8 cellular contexts compared by ENCODE assay signal in genomic region chr19:795691-796581, GRCh38. TPM values are rescaled to one million over a fixed set of nuclear protein-coding genes. Genes with fewer than 3 reads are reported as not detected.
DNase-seq lines count a peak whose midpoint lies in the region; ATAC-seq and TF ChIP-seq lines count a peak whose summit lies in the region.

No MANE protein-coding gene starts in this region.

- H3K4me2 ChIP-seq in SK-N-SH = peak overlapping the region; percentile 82

- TF ChIP-seq EP300 in SK-N-SH (IDR thresholded peaks at IDR 0.05; ENCODE audit: borderline replicate concordance in 1 of 2, low read depth in 1 of 2, low read length in 1 of 2) = no peak

- H3K27ac Mint-ChIP-seq in activated naive CD8-positive, alpha-beta T cell treated with anti-CD3 and anti-CD28 coated beads for 36 hours = no peak overlapping the region
- H3K27ac Mint-ChIP-seq in stimulated activated naive CD8-positive, alpha-beta T cell treated with anti-CD3 and anti-CD28 coated beads, Interleukin-15, amount 100 ng/mL, for 72 hours = no peak overlapping the region

- DNase-seq in SK-N-SH = no peak
- no peak for DNase-seq in activated naive CD8-positive, alpha-beta T cell treated with anti-CD3 and anti-CD28 coated beads for 36 hours
- no peak for DNase-seq in kidney epithelial cell (ENCODE audit: low read depth)
- DNase-seq in stimulated activated naive CD8-positive, alpha-beta T cell treated with anti-CD3 and anti-CD28 coated beads, Interleukin-15, amount 100 ng/mL, for 72 hours = no peak
- DNase-seq in AG20443 (ENCODE audit: low spot score) = no peak
- no peak for DNase-seq in NCI-H2081 (lab: John Stamatoyannopoulos, UW)
- DNase-seq in HuH-7.5 (ENCODE audit: low spot score) = no peak

- H3K27me3 Mint-ChIP-seq in activated naive CD8-positive, alpha-beta T cell treated with anti-CD3 and anti-CD28 coated beads for 36 hours = peaks cover 4% of the 10 kb centered on the region
- H3K27me3 Mint-ChIP-seq in stimulated activated naive CD8-positive, alpha-beta T cell treated with anti-CD3 and anti-CD28 coated beads, Interleukin-15, amount 100 ng/mL, for 72 hours = no peaks in the 10 kb centered on the region

- TF ChIP-seq RAD21 in SK-N-SH (IDR thresholded peaks at IDR 0.05; ENCODE audit: low read length) = no peak

- peaks cover 31% of the 10 kb centered on the region for H4K20me1 ChIP-seq in SK-N-SH (ENCODE audit: insufficient read depth)

- peaks cover 4% of the 10 kb centered on the region for H3F3A ChIP-seq in SK-N-SH (replicated peaks; ENCODE audit: insufficient read depth)

- no peaks in the 10 kb centered on the region for H3K9me2 ChIP-seq in SK-N-SH

- ATAC-seq in SK-N-SH treated with all-trans-retinoic acid at 6 μM for 48 hours = no peak
- ATAC-seq in stimulated activated naive CD8-positive, alpha-beta T cell treated with anti-CD3 and anti-CD28 coated beads, Interleukin-15, amount 100 ng/mL, for 72 hours = no peak

- TF ChIP-seq CTCF in SK-N-SH (IDR thresholded peaks at IDR 0.05) (no peak), kidney epithelial cell (IDR thresholded peaks at IDR 0.05; ENCODE audit: insufficient read depth, low read length, poor library complexity, severe bottlenecking) (no peak)

- peaks cover 14% of the 10 kb centered on the region for H3K4me1 Mint-ChIP-seq in activated naive CD8-positive, alpha-beta T cell treated with anti-CD3 and anti-CD28 coated beads for 36 hours
- H3K4me1 Mint-ChIP-seq in stimulated activated naive CD8-positive, alpha-beta T cell treated with anti-CD3 and anti-CD28 coated beads, Interleukin-15, amount 100 ng/mL, for 72 hours = peaks cover 27% of the 10 kb centered on the region

- WGBS in SK-N-SH (ENCODE audit: low lambda C conversion rate) = 89% methylated on average over 15 of the region's 39 CpGs

- H3K36me3 ChIP-seq in SK-N-SH (replicated peaks in 1 of 2; ENCODE audit: control insufficient read depth in 1 of 2, insufficient read depth in 2 of 2, low read length in 1 of 2) (peaks cover 8 to 10% of the 10 kb centered on the region in 2 experiments), kidney epithelial cell (ENCODE audit: control insufficient read depth, insufficient read depth, low read length) (peaks cover 3% of the 10 kb centered on the region)

- H3K27me3 ChIP-seq in SK-N-SH (ENCODE audit: insufficient read depth) = no peaks in the 10 kb centered on the region
- H3K27me3 ChIP-seq in kidney epithelial cell (ENCODE audit: control insufficient read depth, insufficient read depth, low read length) = no peaks in the 10 kb centered on the region

- CTCF ChIA-PET in SK-N-SH (lab: Yijun Ruan, JAX) = interaction anchor here (1.2 to 1.5 kb wide), 2 partner anchors 54 to 188 kb away, joined by 3 read pairs; partner anchors contain the start of gene WDR18

- H3K27ac ChIP-seq in SK-N-SH (ENCODE audit: low read depth in 2 of 2, low read length in 1 of 2) = no peak overlapping the region; a peak in 1 of 4 replicates

- H3K79me2 ChIP-seq in SK-N-SH (ENCODE audit: insufficient read depth) = peaks cover 31% of the 10 kb centered on the region

- peak overlapping the region; percentile 62 to 69; a peak in 3 of 4 replicates for H3K4me3 ChIP-seq in SK-N-SH (ENCODE audit: low read depth in 2 of 2, low read length in 1 of 2)
- H3K4me3 ChIP-seq in kidney epithelial cell (ENCODE audit: low read depth, low read length) = peak overlapping the region; percentile 76

- peak overlapping the region; percentile 76; the same call in 1 of the 2 replicates for H3K9ac ChIP-seq in SK-N-SH

- no peak overlapping the region for H2AFZ ChIP-seq in SK-N-SH (ENCODE audit: low read depth)

- H3K4me3 Mint-ChIP-seq in activated naive CD8-positive, alpha-beta T cell treated with anti-CD3 and anti-CD28 coated beads for 36 hours = peak overlapping the region; percentile 90
- peak overlapping the region; percentile 9 to 97 for H3K4me3 Mint-ChIP-seq in stimulated activated naive CD8-positive, alpha-beta T cell treated with anti-CD3 and anti-CD28 coated beads, Interleukin-15, amount 100 ng/mL, for 72 hours

- POLR2A ChIA-PET in SK-N-SH (lab: Yijun Ruan, JAX) = interaction anchor here (0.6 to 1.6 kb wide), 3 partner anchors 55 to 453 kb away, joined by 3 to 4 read pairs (median 3); no protein-coding TSS in a partner anchor

- peaks cover 24% of the 10 kb centered on the region for H3K36me3 Mint-ChIP-seq in activated naive CD8-positive, alpha-beta T cell treated with anti-CD3 and anti-CD28 coated beads for 36 hours

- H3K4me1 ChIP-seq in SK-N-SH (ENCODE audit: control insufficient read depth in 1 of 2, insufficient read depth in 2 of 2, low read depth in 1 of 2, low read length in 1 of 2) = peaks cover 16 to 35% of the 10 kb centered on the region in 2 experiments; a peak in 3 of 4 replicates

- H3K9me3 Mint-ChIP-seq in activated naive CD8-positive, alpha-beta T cell treated with anti-CD3 and anti-CD28 coated beads for 36 hours = no peaks in the 10 kb centered on the region
- no peaks in the 10 kb centered on the region for H3K9me3 Mint-ChIP-seq in stimulated activated naive CD8-positive, alpha-beta T cell treated with anti-CD3 and anti-CD28 coated beads, Interleukin-15, amount 100 ng/mL, for 72 hours

- no peaks in the 10 kb centered on the region for H3K9me3 ChIP-seq in SK-N-SH

TF ChIP-seq in SK-N-SH, 30 proteins besides CTCF, POLR2A, EP300 and RAD21 (continues in another document):
- no peak for TF ChIP-seq JUND (IDR thresholded peaks at IDR 0.05)
- TF ChIP-seq TCF12 (IDR thresholded peaks at IDR 0.05) = no peak
- TF ChIP-seq MAX (IDR thresholded peaks at IDR 0.05; ENCODE audit: low read depth) = no peak
- no peak for TF ChIP-seq TEAD4 (IDR thresholded peaks at IDR 0.05; ENCODE audit: borderline replicate concordance, insufficient read depth)
- no peak for TF ChIP-seq POLR2AphosphoS5 (IDR thresholded peaks at IDR 0.05; ENCODE audit: low read depth, low read length)
- TF ChIP-seq CHD2 (IDR thresholded peaks at IDR 0.05; ENCODE audit: low read length, partially characterized antibody) = no peak
- no peak for TF ChIP-seq NRF1 (IDR thresholded peaks at IDR 0.05; ENCODE audit: low read depth, low read length)
- no peak for TF ChIP-seq SMC3 (IDR thresholded peaks at IDR 0.05; ENCODE audit: low read depth, low read length)
- TF ChIP-seq FOSL2 (IDR thresholded peaks at IDR 0.05; ENCODE audit: borderline replicate concordance, low read depth) = no peak
- TF ChIP-seq GABPA (IDR thresholded peaks at IDR 0.05; ENCODE audit: low read depth) = no peak
- TF ChIP-seq RXRA (IDR thresholded peaks at IDR 0.05; ENCODE audit: borderline replicate concordance, low read depth) = no peak
- no peak for TF ChIP-seq GATA2 (CRISPR knock-in tag; IDR thresholded peaks at IDR 0.05)

TF ChIP-seq in SK-N-SH treated with all-trans-retinoic acid at 6 μM for 48 hours, 23 proteins besides CTCF, POLR2A, EP300 and RAD21:
- TF ChIP-seq POU6F1 (CRISPR knock-in tag; IDR thresholded peaks at IDR 0.05; ENCODE audit: borderline replicate concordance, low read depth) (no peak), SNAI2 (CRISPR knock-in tag; IDR thresholded peaks at IDR 0.05) (no peak), ZNF565 (CRISPR knock-in tag; conservative IDR thresholded peaks at IDR 0.05; ENCODE audit: low read depth) (no peak), ESRRG (CRISPR knock-in tag; IDR thresholded peaks at IDR 0.05) (no peak), ZC3H10 (CRISPR knock-in tag; IDR thresholded peaks at IDR 0.05) (no peak), GLIS3 (CRISPR knock-in tag; IDR thresholded peaks at IDR 0.05) (no peak)

RNA-seq across cellular contexts. Expression of gene PTBP1, which starts 1.3 kb away (rescaled TPM):
- polyA plus RNA-seq in SK-N-SH (2012; rRNA removed) = 172 and 243 TPM in 2 replicates
- polyA plus RNA-seq in SK-N-SH (2012; cell fraction: cytosol; rRNA removed) = 81.4 and 143 TPM in 2 replicates
- polyA plus RNA-seq in SK-N-SH (2012; cell fraction: nucleus; rRNA removed) = 286 and 334 TPM in 2 replicates
- total RNA-seq in activated naive CD8-positive, alpha-beta T cell treated with anti-CD3 and anti-CD28 coated beads for 36 hours = 100 to 1,000 TPM; 799 to 818 TPM
- 268 and 349 TPM in 2 replicates for total RNA-seq in kidney epithelial cell

RNA-seq across cellular contexts. Expression of gene PLPPR3, which starts 25.8 kb away (rescaled TPM):
- 1.5 and 1.6 TPM in 2 replicates for polyA plus RNA-seq in SK-N-SH (2012; rRNA removed)
- 0.59 and 1.2 TPM in 2 replicates for polyA plus RNA-seq in SK-N-SH (2012; cell fraction: cytosol; rRNA removed)
- 1.8 and 2.1 TPM in 2 replicates for polyA plus RNA-seq in SK-N-SH (2012; cell fraction: nucleus; rRNA removed)
- total RNA-seq in activated naive CD8-positive, alpha-beta T cell treated with anti-CD3 and anti-CD28 coated beads for 36 hours = not detected
- total RNA-seq in kidney epithelial cell = 2.9 and 4.1 TPM in 2 replicates

RNA-seq across cellular contexts. Expression of gene AZU1, which starts 31.7 kb away (rescaled TPM):
- polyA plus RNA-seq in SK-N-SH (2012; rRNA removed) = 0.15 TPM in 2 replicates
- not detected in 2 replicates for polyA plus RNA-seq in SK-N-SH (2012; cell fraction: cytosol; rRNA removed)
- polyA plus RNA-seq in SK-N-SH (2012; cell fraction: nucleus; rRNA removed) = 2.3 and 2.4 TPM in 2 replicates
- total RNA-seq in activated naive CD8-positive, alpha-beta T cell treated with anti-CD3 and anti-CD28 coated beads for 36 hours = not detected
- not detected in 2 replicates for total RNA-seq in kidney epithelial cell

RNA-seq across cellular contexts. Expression of gene PRTN3, which starts 44.9 kb away (rescaled TPM):
- not detected in 2 replicates for polyA plus RNA-seq in SK-N-SH (2012; rRNA removed)
- not detected in 2 replicates for polyA plus RNA-seq in SK-N-SH (2012; cell fraction: cytosol; rRNA removed)
- polyA plus RNA-seq in SK-N-SH (2012; cell fraction: nucleus; rRNA removed) = not detected in 2 replicates
- total RNA-seq in activated naive CD8-positive, alpha-beta T cell treated with anti-CD3 and anti-CD28 coated beads for 36 hours = not detected
- not detected in 2 replicates for total RNA-seq in kidney epithelial cell

RNA-seq across cellular contexts. Expression of gene MISP, which starts 45.0 kb away (rescaled TPM):
- polyA plus RNA-seq in SK-N-SH (2012; rRNA removed) = 0.03 and 0.08 TPM in 2 replicates
- 0.05 TPM in 2 replicates for polyA plus RNA-seq in SK-N-SH (2012; cell fraction: cytosol; rRNA removed)
- polyA plus RNA-seq in SK-N-SH (2012; cell fraction: nucleus; rRNA removed) = 0.06 TPM in 2 replicates
- total RNA-seq in activated naive CD8-positive, alpha-beta T cell treated with anti-CD3 and anti-CD28 coated beads for 36 hours = under 1 TPM in 1 of 2 experiments, not detected in 1; 0.10 TPM
- total RNA-seq in kidney epithelial cell = 45.6 and 52.4 TPM in 2 replicates
